24 cellular contexts compared by ENCODE assay signal in the genomic region with DNA sequence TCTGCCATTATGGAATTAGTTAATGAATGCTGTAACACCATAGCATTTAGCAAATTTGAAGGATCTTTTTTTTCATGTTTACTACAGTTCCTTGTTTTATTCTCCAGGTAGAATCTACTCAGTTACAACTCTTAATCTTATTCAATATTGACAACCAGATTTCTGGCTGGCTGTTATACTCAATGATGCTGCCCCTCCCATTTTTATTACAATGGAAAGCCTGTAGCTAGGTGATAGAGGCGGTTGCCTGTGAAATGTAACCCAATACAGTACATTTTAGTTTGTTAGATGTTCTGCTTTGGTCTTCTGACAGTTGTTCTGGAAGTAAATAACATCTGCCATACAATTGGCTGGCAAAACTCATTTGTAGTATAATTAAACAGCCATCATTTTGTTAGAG.
"Had no signal": no experiment of that assay in that cellular context is flagged by ENCODE, and none has a peak within 500 bp of the region (broad histone marks: within the 10 kb centered on the region; RNA-seq: fewer than 3 reads in every experiment).

No MANE protein-coding gene starts in this region.

- H3K9me3 ChIP-seq: MG63, SK-N-SH had no signal

- H3K27ac ChIP-seq: RWPE1 had no signal

- ATAC-seq: HepG2, Panc1, PC-3, T-cell had no signal

- H3K36me3 ChIP-seq: MG63 had no signal

- H3K27me3 ChIP-seq: MG63 had no signal

- DNase-seq: IMR-90, Karpas-422, KG1, MG63, NCI-H1092, NCI-H1105 treated with DMSO at 0.1 percent for 48 hours, NCI-H1417 treated with DMSO at 0.1 percent for 48 hours, NCI-H146, NCI-H187 treated with DMSO at 0.1 percent for 48 hours, NCI-H2029 treated with DMSO at 0.1 percent for 48 hours, NCI-H2107, NCI-H2171 treated with DMSO at 0.1 percent for 48 hours, NCI-H345, NCI-H510A, NCI-H526, NCI-H82, PC-3, SHP77, SK-N-SH, SW 1271, T-cell had no signal

- H3K4me3 ChIP-seq: MG63 had no signal
